Comparison of ENCODE assay signal across 9 cellular contexts in the genomic region with DNA sequence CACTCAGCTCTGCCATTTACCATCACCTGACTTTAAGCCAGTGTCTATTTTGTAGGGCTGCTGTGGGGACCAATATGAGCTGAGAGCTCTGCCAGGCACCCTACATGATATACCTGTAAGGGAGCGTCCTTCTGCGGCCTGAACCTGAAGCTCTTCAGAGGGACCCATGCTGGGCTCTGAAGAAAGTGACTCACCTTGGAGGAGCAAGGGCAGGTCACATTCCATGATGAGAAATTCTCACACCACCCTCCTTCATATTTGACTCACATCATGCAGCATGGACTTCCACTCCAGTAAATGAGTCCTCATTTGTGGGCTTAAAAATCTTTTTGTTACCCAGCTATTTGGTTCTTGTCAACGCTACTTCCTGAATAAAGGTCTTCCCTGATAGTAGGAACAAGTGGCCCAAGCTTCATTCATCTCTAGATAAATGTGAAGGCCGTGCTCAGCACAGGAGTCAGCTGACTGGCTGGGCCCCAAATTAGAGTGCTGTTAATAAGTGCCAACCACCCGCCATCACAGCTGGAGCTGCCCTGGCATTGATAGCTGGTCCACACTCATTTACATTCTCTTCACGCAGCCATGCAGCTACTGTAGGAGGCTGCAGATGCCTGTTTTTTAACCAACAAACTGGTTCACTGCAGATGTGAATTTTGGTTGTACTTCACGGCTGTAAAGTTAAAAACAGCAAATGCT.
DNase-seq lines count a peak whose midpoint lies in the region; ATAC-seq and TF ChIP-seq lines count a peak whose summit lies in the region.
"Had no signal": no experiment of that assay in that cellular context is flagged by ENCODE, and none has a peak within 500 bp of the region (broad histone marks: within the 10 kb centered on the region; RNA-seq: fewer than 3 reads in every experiment).

No MANE protein-coding gene starts in this region.

- H3K27me3 Mint-ChIP-seq in nephron (ENCODE audit: low read depth): no peaks in the 10 kb centered on the region
- no peaks in the 10 kb centered on the region for H3K27me3 Mint-ChIP-seq in stimulated activated naive CD8-positive, alpha-beta T cell treated with anti-CD3 and anti-CD28 coated beads, Interleukin-15, amount 100 ng/mL, for 72 hours

- H3K4me1 Mint-ChIP-seq in nephron: peaks cover 49% of the 10 kb centered on the region
- peaks cover 90% of the 10 kb centered on the region for H3K4me1 Mint-ChIP-seq in stimulated activated naive CD8-positive, alpha-beta T cell treated with anti-CD3 and anti-CD28 coated beads, Interleukin-15, amount 100 ng/mL, for 72 hours

- H3K27ac ChIP-seq in epithelial cell of prostate: peak overlapping the region; percentile 18

- no peak for TF ChIP-seq CTCF in nephron (IDR thresholded peaks at IDR 0.05; ENCODE audit: unreplicated experiment in 3 of 3)

- ATAC-seq in GM18502 (IDR thresholded peaks at IDR 0.05; ENCODE audit: poor library complexity, unreplicated experiment): no peak
- ATAC-seq in stimulated activated naive CD8-positive, alpha-beta T cell treated with anti-CD3 and anti-CD28 coated beads, Interleukin-15, amount 100 ng/mL, for 72 hours: no peak
- ATAC-seq in GM21447 (IDR thresholded peaks at IDR 0.05; ENCODE audit: unreplicated experiment): no peak

- DNase-seq in Daoy (ENCODE audit: low read depth) (peak; percentile 49), NCI-H2227 (lab: John Stamatoyannopoulos, UW; ENCODE audit: unreplicated experiment) (peak; percentile 78), epithelial cell of prostate (ENCODE audit: low read depth, low spot score) (no peak), DMS114 treated with DMSO at 0.1 percent for 48 hours (lab: John Stamatoyannopoulos, UW; ENCODE audit: unreplicated experiment) (no peak)
- no peak for DNase-seq in stimulated activated naive CD8-positive, alpha-beta T cell treated with anti-CD3 and anti-CD28 coated beads, Interleukin-15, amount 100 ng/mL, for 72 hours
- DNase-seq: DMS153 had no signal

- peak overlapping the region; percentile 43 to 69 (median 48) for H3K27ac Mint-ChIP-seq in nephron
- no peak overlapping the region for H3K27ac Mint-ChIP-seq in stimulated activated naive CD8-positive, alpha-beta T cell treated with anti-CD3 and anti-CD28 coated beads, Interleukin-15, amount 100 ng/mL, for 72 hours

- no peaks in the 10 kb centered on the region for H3K9me3 Mint-ChIP-seq in nephron
- no peaks in the 10 kb centered on the region for H3K9me3 Mint-ChIP-seq in stimulated activated naive CD8-positive, alpha-beta T cell treated with anti-CD3 and anti-CD28 coated beads, Interleukin-15, amount 100 ng/mL, for 72 hours

- H3K4me3 Mint-ChIP-seq in nephron: no peak overlapping the region
- peak overlapping the region in 1 of 2 donors; percentile 10 for H3K4me3 Mint-ChIP-seq in stimulated activated naive CD8-positive, alpha-beta T cell treated with anti-CD3 and anti-CD28 coated beads, Interleukin-15, amount 100 ng/mL, for 72 hours

- H3K36me3 Mint-ChIP-seq in nephron (ENCODE audit: low read depth): peaks cover 19% of the 10 kb centered on the region

Comparison
In these comparisons a context has a peak if more than half of its experiments do, and no peak if none do; other contexts are left out.
1. DNase-seq: peak in Daoy (single experiment) and NCI-H2227 (single experiment); none in epithelial cell of prostate (single experiment), DMS114 treated with DMSO at 0.1 percent for 48 hours (single experiment) and stimulated activated naive CD8-positive, alpha-beta T cell treated with anti-CD3 and anti-CD28 coated beads, Interleukin-15, amount 100 ng/mL, for 72 hours (0 of 2).
2. H3K27ac Mint-ChIP-seq: peak in nephron (3 of 3); none in stimulated activated naive CD8-positive, alpha-beta T cell treated with anti-CD3 and anti-CD28 coated beads, Interleukin-15, amount 100 ng/mL, for 72 hours (0 of 2).